11 cellular contexts compared by ENCODE assay signal in the genomic region with DNA sequence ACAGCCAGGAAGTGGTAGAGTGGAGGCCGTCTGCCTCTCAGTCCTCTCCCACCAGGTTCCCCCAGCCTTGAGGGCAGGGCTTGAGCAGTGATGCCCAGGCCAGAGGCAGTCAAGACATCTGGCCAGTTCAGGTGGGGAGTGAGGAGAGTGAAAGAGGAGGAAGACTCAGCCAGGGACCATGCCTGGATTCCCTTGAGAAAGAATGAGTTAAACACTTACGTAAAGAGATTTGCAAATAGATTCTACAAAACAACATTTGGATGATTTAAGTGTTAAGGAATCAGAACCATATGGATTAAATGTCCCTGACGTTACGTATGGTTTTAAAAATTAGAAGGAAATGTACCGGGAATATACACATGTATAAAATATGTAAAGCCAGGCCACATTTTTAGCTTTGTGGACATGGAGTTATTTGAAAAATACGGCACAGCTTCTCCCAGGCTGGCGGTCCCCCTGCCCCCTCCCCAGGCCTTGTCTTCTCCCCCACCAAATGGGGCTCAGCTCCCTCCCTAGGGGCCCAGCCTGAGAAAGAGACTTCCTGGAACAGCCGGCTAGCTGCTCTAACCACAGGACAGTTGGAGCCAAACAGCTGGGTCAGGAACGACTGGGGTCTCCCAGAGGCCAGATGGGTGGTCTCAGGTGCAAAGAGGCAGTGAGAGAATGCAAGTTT.
DNase-seq lines count a peak whose midpoint lies in the region; ATAC-seq lines count a peak whose summit lies in the region.
"Had no signal": no experiment of that assay in that cellular context is flagged by ENCODE, and none has a peak within 500 bp of the region (broad histone marks: within the 10 kb centered on the region; RNA-seq: fewer than 3 reads in every experiment).

No MANE protein-coding gene starts in this region.

- H3K9me3 Mint-ChIP-seq in activated CD8-positive, alpha-beta memory T cell treated with anti-CD3 and anti-CD28 coated beads, Interleukin-2, amount 10 ng/mL, durations not matched to agents 7 days and 5 days (ENCODE audit: low read depth), result no peaks in the 10 kb centered on the region
- no peaks in the 10 kb centered on the region for H3K9me3 Mint-ChIP-seq in stimulated activated effector memory CD8-positive, alpha-beta T cell treated with anti-CD3 and anti-CD28 coated beads, Interleukin-12 subunit alpha, Interleukin-12 subunit beta, amount 100 ng/mL, for 72 hours

- CTCF ChIA-PET in activated CD8-positive, alpha-beta memory T cell treated with anti-CD3 and anti-CD28 coated beads, Interleukin-2, amount 10 ng/mL, durations not matched to agents 7 days and 5 days (lab: Charles Lee), result interaction anchor here (0.9 to 3.6 kb wide), 9 partner anchors 9 to 138 kb away, joined by 3 to 27 read pairs (median 4); no protein-coding TSS in a partner anchor

- peak; percentile 7 for ATAC-seq in activated CD8-positive, alpha-beta memory T cell treated with anti-CD3 and anti-CD28 coated beads, Interleukin-2, amount 10 ng/mL, durations not matched to agents 7 days and 5 days
- ATAC-seq in stimulated activated effector memory CD8-positive, alpha-beta T cell treated with anti-CD3 and anti-CD28 coated beads, Interleukin-12 subunit alpha, Interleukin-12 subunit beta, amount 100 ng/mL, for 72 hours, result no peak
- ATAC-seq in HG03108 (IDR thresholded peaks at IDR 0.05; ENCODE audit: unreplicated experiment), result no peak

- no peaks in the 10 kb centered on the region for H3K27me3 Mint-ChIP-seq in activated CD8-positive, alpha-beta memory T cell treated with anti-CD3 and anti-CD28 coated beads, Interleukin-2, amount 10 ng/mL, durations not matched to agents 7 days and 5 days

- H3K4me1 ChIP-seq in SJCRH30, result peaks cover 60% of the 10 kb centered on the region
- H3K4me1 ChIP-seq in effector memory CD4-positive, alpha-beta T cell (ENCODE audit: control insufficient read depth, insufficient read depth, low read length, poor library complexity, severe bottlenecking), result peaks cover 55% of the 10 kb centered on the region

- no peak for DNase-seq in activated CD8-positive, alpha-beta memory T cell treated with anti-CD3 and anti-CD28 coated beads, Interleukin-2, amount 10 ng/mL, durations not matched to agents 7 days and 5 days
- no peak for DNase-seq in activated CD8-positive, alpha-beta memory T cell treated with anti-CD3 and anti-CD28 coated beads for 24 hours
- peak; percentile 94 to 95 for DNase-seq in SJCRH30
- DNase-seq in effector memory CD4-positive, alpha-beta T cell, result no peak
- DNase-seq in stimulated activated effector memory CD8-positive, alpha-beta T cell treated with anti-CD3 and anti-CD28 coated beads, Interleukin-12 subunit alpha, Interleukin-12 subunit beta, amount 100 ng/mL, for 72 hours (ENCODE audit: low spot score in 2 of 2), result no peak
- no peak for DNase-seq in NCI-H1092 (lab: John Stamatoyannopoulos, UW)
- DNase-seq in RPMI8226, result no peak
- DNase-seq: C1 segment of cervical spinal cord, NCI-H1105, occipital lobe had no signal

- no peaks in the 10 kb centered on the region for H3K27me3 ChIP-seq in SJCRH30
- no peaks in the 10 kb centered on the region for H3K27me3 ChIP-seq in effector memory CD4-positive, alpha-beta T cell (replicated peaks; ENCODE audit: control insufficient read depth, insufficient read depth, low read length, poor library complexity, severe bottlenecking)

- no peaks in the 10 kb centered on the region for H3K36me3 ChIP-seq in SJCRH30
- no peaks in the 10 kb centered on the region for H3K36me3 ChIP-seq in effector memory CD4-positive, alpha-beta T cell (ENCODE audit: control insufficient read depth, insufficient read depth, low read length)

- H3K27ac ChIP-seq in SJCRH30, result peak overlapping the region; percentile 86
- peak overlapping the region; percentile 54 for H3K27ac ChIP-seq in effector memory CD4-positive, alpha-beta T cell (ENCODE audit: insufficient read depth, low read length, poor library complexity, severe bottlenecking)

- H3K4me3 ChIP-seq in SJCRH30, result no peak overlapping the region
- peak overlapping the region; percentile 13 for H3K4me3 ChIP-seq in effector memory CD4-positive, alpha-beta T cell (ENCODE audit: insufficient read depth, low read depth, low read length, poor library complexity, severe bottlenecking)

- H3K9me3 ChIP-seq in SJCRH30 (replicated peaks), result no peaks in the 10 kb centered on the region
- H3K9me3 ChIP-seq in effector memory CD4-positive, alpha-beta T cell (ENCODE audit: control insufficient read depth, low read length), result no peaks in the 10 kb centered on the region

- H3K4me3 Mint-ChIP-seq in activated CD8-positive, alpha-beta memory T cell treated with anti-CD3 and anti-CD28 coated beads, Interleukin-2, amount 10 ng/mL, durations not matched to agents 7 days and 5 days, result peak overlapping the region; percentile 57
- H3K4me3 Mint-ChIP-seq in stimulated activated effector memory CD8-positive, alpha-beta T cell treated with anti-CD3 and anti-CD28 coated beads, Interleukin-12 subunit alpha, Interleukin-12 subunit beta, amount 100 ng/mL, for 72 hours, result peak overlapping the region; percentile 60

- H3K36me3 Mint-ChIP-seq in activated CD8-positive, alpha-beta memory T cell treated with anti-CD3 and anti-CD28 coated beads, Interleukin-2, amount 10 ng/mL, durations not matched to agents 7 days and 5 days, result no peaks in the 10 kb centered on the region
- no peaks in the 10 kb centered on the region for H3K36me3 Mint-ChIP-seq in stimulated activated effector memory CD8-positive, alpha-beta T cell treated with anti-CD3 and anti-CD28 coated beads, Interleukin-12 subunit alpha, Interleukin-12 subunit beta, amount 100 ng/mL, for 72 hours

- H3K4me1 Mint-ChIP-seq in activated CD8-positive, alpha-beta memory T cell treated with anti-CD3 and anti-CD28 coated beads, Interleukin-2, amount 10 ng/mL, durations not matched to agents 7 days and 5 days, result peaks cover 86% of the 10 kb centered on the region
- peaks cover 90% of the 10 kb centered on the region for H3K4me1 Mint-ChIP-seq in stimulated activated effector memory CD8-positive, alpha-beta T cell treated with anti-CD3 and anti-CD28 coated beads, Interleukin-12 subunit alpha, Interleukin-12 subunit beta, amount 100 ng/mL, for 72 hours

- H3K27ac Mint-ChIP-seq in activated CD8-positive, alpha-beta memory T cell treated with anti-CD3 and anti-CD28 coated beads, Interleukin-2, amount 10 ng/mL, durations not matched to agents 7 days and 5 days, result peak overlapping the region; percentile 93
- peak overlapping the region; percentile 74 for H3K27ac Mint-ChIP-seq in stimulated activated effector memory CD8-positive, alpha-beta T cell treated with anti-CD3 and anti-CD28 coated beads, Interleukin-12 subunit alpha, Interleukin-12 subunit beta, amount 100 ng/mL, for 72 hours

Comparison
In these comparisons a context has a peak if more than half of its experiments do, and no peak if none do; other contexts are left out.
1. DNase-seq: peak in SJCRH30 (2 of 2); none in activated CD8-positive, alpha-beta memory T cell treated with anti-CD3 and anti-CD28 coated beads, Interleukin-2, amount 10 ng/mL, durations not matched to agents 7 days and 5 days (single experiment), activated CD8-positive, alpha-beta memory T cell treated with anti-CD3 and anti-CD28 coated beads for 24 hours (single experiment), effector memory CD4-positive, alpha-beta T cell (0 of 3), stimulated activated effector memory CD8-positive, alpha-beta T cell treated with anti-CD3 and anti-CD28 coated beads, Interleukin-12 subunit alpha, Interleukin-12 subunit beta, amount 100 ng/mL, for 72 hours (0 of 2), NCI-H1092 (single experiment) and RPMI8226 (single experiment).